ENCODE assay signal across 8 cellular contexts in the genomic region with DNA sequence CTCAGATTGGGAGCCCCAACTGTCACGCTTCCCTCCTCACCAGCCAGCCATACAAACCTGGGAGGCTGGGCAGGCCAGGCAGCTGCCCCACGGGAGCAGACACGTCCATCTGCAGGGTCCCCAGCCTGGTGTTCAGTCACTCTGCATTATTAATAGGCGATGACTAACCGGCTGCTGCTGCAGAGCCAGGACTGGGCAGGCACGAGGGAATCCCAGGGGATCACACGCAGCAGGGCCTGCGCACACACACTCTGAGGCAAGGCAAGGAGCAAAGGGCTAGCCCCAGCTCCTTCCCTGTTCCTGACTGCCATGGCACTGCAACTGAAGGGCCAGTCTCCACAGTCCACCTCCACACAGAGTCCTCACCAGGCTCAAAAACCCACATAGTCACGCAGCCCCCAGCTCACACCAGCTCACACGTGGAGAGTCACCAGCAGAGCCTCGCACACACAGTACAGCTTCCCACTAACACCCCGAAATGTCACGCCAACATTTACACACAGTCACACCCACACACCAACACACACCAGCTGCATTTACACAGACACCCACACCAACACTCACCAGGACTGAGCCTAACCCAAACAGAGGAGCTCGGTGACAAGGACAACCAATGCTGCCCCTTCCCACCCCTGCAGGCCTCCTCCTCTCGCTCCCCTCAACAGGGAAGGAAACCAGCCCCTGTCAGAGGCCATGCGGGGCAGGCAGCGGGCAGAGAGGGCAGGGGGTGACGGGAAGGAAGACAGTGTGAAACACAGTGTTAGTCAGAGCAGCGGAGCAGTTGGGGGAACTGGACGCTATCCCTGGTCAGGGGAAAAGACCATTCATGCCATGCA. TPM values are rescaled to one million over a fixed set of nuclear protein-coding genes. Genes with fewer than 3 reads are reported as not detected.
A peak's percentile ranks its signal among the peaks of the same experiment; 100 is the strongest.
DNase-seq lines count a peak whose midpoint lies in the region; ATAC-seq, FAIRE-seq and TF ChIP-seq lines count a peak whose summit lies in the region.

No MANE protein-coding gene starts in this region.

- H3K36me3 ChIP-seq in bronchial epithelial cell (ENCODE audit: control insufficient read depth, insufficient read depth, low read length) (no peaks in the 10 kb centered on the region), mesodermal cell (ENCODE audit: control insufficient read depth, insufficient read depth, low read length) (no peaks in the 10 kb centered on the region)

- ATAC-seq in GM21723 (IDR thresholded peaks at IDR 0.05; ENCODE audit: unreplicated experiment) = no peak

- H3K9me3 ChIP-seq in mesodermal cell (ENCODE audit: control insufficient read depth, low read length) = no peaks in the 10 kb centered on the region

- no peak for FAIRE-seq in bronchial epithelial cell (lab: Jason Lieb, UNC)

- peaks cover 25% of the 10 kb centered on the region for H3K27me3 ChIP-seq in bronchial epithelial cell (ENCODE audit: control insufficient read depth, insufficient read depth, low read length)

- DNase-seq in Ammon's horn (ENCODE audit: low spot score) = peak; percentile 80
- DNase-seq in M059J (ENCODE audit: low read depth) = peak; percentile 69
- peak; percentile 76 for DNase-seq in bronchial epithelial cell (ENCODE audit: low read depth)
- DNase-seq in kidney glomerular epithelial cell (lab: John Stamatoyannopoulos, UW) = no peak
- no peak for DNase-seq in GOT3 (lab: John Stamatoyannopoulos, UW)
- no peak for DNase-seq in OCI-M2 (lab: John Stamatoyannopoulos, UW; ENCODE audit: unreplicated experiment)

- peak overlapping the region; percentile 29 for H3K27ac ChIP-seq in mesodermal cell (ENCODE audit: low read depth, low read length, severe bottlenecking)

- H3K4me3 ChIP-seq in bronchial epithelial cell (ENCODE audit: low read depth, low read length) (no peak overlapping the region), mesodermal cell (ENCODE audit: extremely low read depth, insufficient read depth, low read length, poor library complexity, severe bottlenecking) (no peak overlapping the region)

- TF ChIP-seq CTCF in bronchial epithelial cell (IDR thresholded peaks at IDR 0.05; ENCODE audit: insufficient read depth, low read length, severe bottlenecking) = no peak

- WGBS in mesodermal cell (ENCODE audit: insufficient coverage in 2 of 2), 2 experiments = 83 to 87% methylated on average over 17 to 19 of the region's 20 CpGs

- peaks cover 17% of the 10 kb centered on the region for H3K4me1 ChIP-seq in mesodermal cell (ENCODE audit: control insufficient read depth, insufficient read depth, low read length, poor library complexity, severe bottlenecking)

RNA-seq across cellular contexts. Expression of a gene that starts 47.4 kb away (rescaled TPM):
- total RNA-seq in M059J (2014; rRNA removed; shearing (Covaris generic)) = 0.12 TPM in 1 of 2 replicates, not detected in the other
- under 0.01 TPM in 1 of 2 replicates, not detected in the other for total RNA-seq in bronchial epithelial cell
- 9.7 TPM for polyA plus RNA-seq in mesodermal cell (2013, experiment 1 of 2)
- polyA plus RNA-seq in mesodermal cell (2013, experiment 2 of 2) = 5.8 TPM

Comparison
In these comparisons a context has a peak if more than half of its experiments do, and no peak if none do; other contexts are left out.
1. DNase-seq: peak in Ammon's horn (single experiment), M059J (single experiment) and bronchial epithelial cell (single experiment); none in kidney glomerular epithelial cell (single experiment), GOT3 (single experiment) and OCI-M2 (single experiment).